Comparison of ENCODE assay signal across 24 cellular contexts in the genomic region with DNA sequence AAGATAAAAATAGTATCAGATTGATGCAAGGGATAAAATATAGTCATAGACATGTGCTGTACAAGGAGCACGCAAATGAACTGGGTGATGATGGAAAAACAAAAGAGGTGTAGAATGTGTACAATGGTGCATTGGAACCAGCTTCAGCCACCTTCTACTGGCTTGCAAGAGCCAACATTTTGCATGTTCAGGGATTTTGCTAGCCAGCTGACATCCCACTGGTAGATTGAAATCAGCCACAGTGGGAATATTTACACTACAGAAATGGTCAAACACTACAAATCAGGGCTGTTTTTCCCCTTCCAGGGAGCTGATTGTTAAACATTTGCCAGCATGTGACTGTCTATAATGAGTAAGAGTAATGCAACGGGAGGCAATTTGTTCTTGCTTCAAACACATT. TPM values are rescaled to one million over a fixed set of nuclear protein-coding genes. Genes with fewer than 3 reads are reported as not detected.
DNase-seq lines count a peak whose midpoint lies in the region; ATAC-seq and TF ChIP-seq lines count a peak whose summit lies in the region.
"Had no signal": no experiment of that assay in that cellular context is flagged by ENCODE, and none has a peak within 500 bp of the region (broad histone marks: within the 10 kb centered on the region; RNA-seq: fewer than 3 reads in every experiment).

No MANE protein-coding gene starts in this region.

- H3K79me2 ChIP-seq in osteoblast (ENCODE audit: insufficient read depth, low read length) = no peaks in the 10 kb centered on the region

- no peaks in the 10 kb centered on the region for H3K27me3 Mint-ChIP-seq in stimulated activated naive CD8-positive, alpha-beta T cell treated with anti-CD3 and anti-CD28 coated beads, Interleukin-15, amount 100 ng/mL, for 72 hours
- H3K27me3 Mint-ChIP-seq: CD4-positive, alpha-beta memory T cell had no signal

- no peaks in the 10 kb centered on the region for H3K27me3 ChIP-seq in left ventricle myocardium inferior (ENCODE audit: low read depth)
- H3K27me3 ChIP-seq in right cardiac atrium (ENCODE audit: control insufficient read depth, insufficient read depth) = no peaks in the 10 kb centered on the region
- no peaks in the 10 kb centered on the region for H3K27me3 ChIP-seq in osteoblast (ENCODE audit: insufficient read depth, low read length)
- H3K27me3 ChIP-seq: SJCRH30 had no signal

- intact Hi-C loops in left ventricle myocardium inferior (cut with micrococcal nuclease) (no loop called here), right cardiac atrium (cut with DNase I) (no loop called here)

- no peaks in the 10 kb centered on the region for H3K4me1 Mint-ChIP-seq in stimulated activated naive CD8-positive, alpha-beta T cell treated with anti-CD3 and anti-CD28 coated beads, Interleukin-15, amount 100 ng/mL, for 72 hours
- H3K4me1 Mint-ChIP-seq: CD4-positive, alpha-beta memory T cell had no signal

- H3K4me3 ChIP-seq in left ventricle myocardium inferior (no peak overlapping the region), right cardiac atrium (ENCODE audit: low read length) (no peak overlapping the region), HEK293 (ENCODE audit: low read depth, low read length) (no peak overlapping the region), osteoblast (ENCODE audit: insufficient read depth, low read length) (no peak overlapping the region)
- H3K4me3 ChIP-seq: A549, SJCRH30 had no signal

- peaks cover 39% of the 10 kb centered on the region for H3K4me1 ChIP-seq in left ventricle myocardium inferior
- H3K4me1 ChIP-seq in right cardiac atrium (ENCODE audit: control insufficient read depth, insufficient read depth, low read length) = peaks cover 2% of the 10 kb centered on the region
- H3K4me1 ChIP-seq in HEK293 (ENCODE audit: control insufficient read depth, insufficient read depth, low read length) = no peaks in the 10 kb centered on the region
- no peaks in the 10 kb centered on the region for H3K4me1 ChIP-seq in osteoblast (ENCODE audit: insufficient read depth, low read length)
- H3K4me1 ChIP-seq: A549, Caco-2, SJCRH30 had no signal

- no peak overlapping the region for H3K4me3 Mint-ChIP-seq in stimulated activated naive CD8-positive, alpha-beta T cell treated with anti-CD3 and anti-CD28 coated beads, Interleukin-15, amount 100 ng/mL, for 72 hours
- H3K4me3 Mint-ChIP-seq: CD4-positive, alpha-beta memory T cell had no signal

- POLR2A ChIA-PET in HEK293 (lab: Yijun Ruan, JAX) = interaction anchor here (0.6 to 0.8 kb wide), 2 partner anchors 20 to 23 kb away, joined by 3 to 4 read pairs; partner anchors contain the start of gene PMVK

- CTCF ChIA-PET in HEK293 (lab: Yijun Ruan, JAX) = interaction anchor here (0.6 to 1.0 kb wide), 2 partner anchors 83 to 136 kb away, joined by 3 to 4 read pairs; no protein-coding TSS in a partner anchor

- H3K27ac ChIP-seq in left ventricle myocardium inferior (replicated peaks) = peak overlapping the region; percentile 81
- H3K27ac ChIP-seq in right cardiac atrium (ENCODE audit: low read length) = no peak overlapping the region
- H3K27ac ChIP-seq in HEK293 (ENCODE audit: extremely low read depth, low read depth, low read length) = no peak overlapping the region
- no peak overlapping the region for H3K27ac ChIP-seq in osteoblast (ENCODE audit: low read depth, low read length)
- H3K27ac ChIP-seq: A549, HL-60, SJCRH30 had no signal

- H4K20me1 ChIP-seq in osteoblast (ENCODE audit: insufficient read depth, low read length) = no peaks in the 10 kb centered on the region

- DNase-seq in left ventricle myocardium inferior = no peak
- no peak for DNase-seq in right cardiac atrium
- peak; percentile 53 for DNase-seq in NCI-H345 (lab: John Stamatoyannopoulos, UW)
- DNase-seq in osteoblast (ENCODE audit: insufficient read length, low spot score, missing footprints) = peak; percentile 58
- no peak for DNase-seq in iPS-NIHi7 (ENCODE audit: extremely low spot score)
- no peak for DNase-seq in NCI-H82 (lab: John Stamatoyannopoulos, UW)
- no peak for DNase-seq in stimulated activated naive CD8-positive, alpha-beta T cell treated with anti-CD3 and anti-CD28 coated beads, Interleukin-15, amount 100 ng/mL, for 72 hours
- DNase-seq: C1 segment of cervical spinal cord; Caco-2; CD4-positive, alpha-beta memory T cell; DMS79 treated with DMSO at 0.1 percent for 48 hours; Karpas-422; NCI-H1092; NCI-H1417 treated with DMSO at 0.1 percent for 48 hours; NCI-H187 treated with DMSO at 0.1 percent for 48 hours; NCI-H446; NCI-H524 treated with DMSO at 0.1 percent for 48 hours; NK-92 treated with Interleukin-12 subunit alpha and Interleukin-12 subunit beta, amount 100 ng/mL, for 24 hours; PC-3; SJCRH30; T-helper 2 cell had no signal

- WGBS in right cardiac atrium = 63% methylated on average over 2 of the region's 2 CpGs

- H3K4me2 ChIP-seq in osteoblast (ENCODE audit: insufficient read depth, low read length) = no peak overlapping the region
- H3K4me2 ChIP-seq: A549 had no signal

- no peak for TF ChIP-seq CTCF in left ventricle myocardium inferior (IDR thresholded peaks at IDR 0.05; ENCODE audit: borderline replicate concordance)
- TF ChIP-seq CTCF in HEK293 (tag by site-specific recombination; IDR thresholded peaks at IDR 0.05) = no peak
- no peak for TF ChIP-seq CTCF in osteoblast (IDR thresholded peaks at IDR 0.05; ENCODE audit: extremely low read depth, low read depth, low read length)

- H3K9me3 ChIP-seq in left ventricle myocardium inferior (replicated peaks) = peaks cover 8% of the 10 kb centered on the region
- H3K9me3 ChIP-seq in right cardiac atrium (ENCODE audit: control insufficient read depth, low read length) = no peaks in the 10 kb centered on the region
- no peaks in the 10 kb centered on the region for H3K9me3 ChIP-seq in HEK293 (ENCODE audit: control insufficient read depth, insufficient read depth, low read depth, low read length)
- H3K9me3 ChIP-seq in osteoblast (ENCODE audit: low read depth, low read length) = no peaks in the 10 kb centered on the region
- H3K9me3 ChIP-seq: A549, Caco-2, SJCRH30 had no signal

- no peak for ATAC-seq in right cardiac atrium
- ATAC-seq in stimulated activated naive CD8-positive, alpha-beta T cell treated with anti-CD3 and anti-CD28 coated beads, Interleukin-15, amount 100 ng/mL, for 72 hours = no peak
- ATAC-seq: A549, PC-3 had no signal

- H3K27ac Mint-ChIP-seq in stimulated activated naive CD8-positive, alpha-beta T cell treated with anti-CD3 and anti-CD28 coated beads, Interleukin-15, amount 100 ng/mL, for 72 hours = no peak overlapping the region
- H3K27ac Mint-ChIP-seq: CD4-positive, alpha-beta memory T cell had no signal

- H3K9me3 Mint-ChIP-seq in stimulated activated naive CD8-positive, alpha-beta T cell treated with anti-CD3 and anti-CD28 coated beads, Interleukin-15, amount 100 ng/mL, for 72 hours = no peaks in the 10 kb centered on the region

- no peaks in the 10 kb centered on the region for H3K36me3 ChIP-seq in left ventricle myocardium inferior
- H3K36me3 ChIP-seq in HEK293 (ENCODE audit: control insufficient read depth in 2 of 2, insufficient read depth in 1 of 2, low read length in 2 of 2) = no peaks in the 10 kb centered on the region
- no peaks in the 10 kb centered on the region for H3K36me3 ChIP-seq in osteoblast (ENCODE audit: insufficient read depth, low read length)
- H3K36me3 ChIP-seq: SJCRH30 had no signal

- H2AFZ ChIP-seq in osteoblast (ENCODE audit: low read length) = no peak overlapping the region

TF ChIP-seq in HEK293, 187 proteins besides CTCF, POLR2A, EP300 and RAD21:
- TF ChIP-seq ZNF112 (tag by site-specific recombination; IDR thresholded peaks at IDR 0.05) (0 out of 2 replicates have a peak, but pooled peaks have one; percentile 31), SCRT2 (tag by site-specific recombination; IDR thresholded peaks at IDR 0.05) (no peak)
TF ChIP-seq in HEK293: peak in this region for 1.

RNA-seq across cellular contexts. Expression of gene PMVK, which starts 23.3 kb away (rescaled TPM):
- total RNA-seq in left ventricle myocardium inferior = 46.5 TPM
- 10 to 100 TPM; 51.5 to 74.3 (median 61.8) TPM for total RNA-seq in right cardiac atrium
- polyA plus RNA-seq in right cardiac atrium = 74.0 TPM
- total RNA-seq in osteoblast = 6.2 and 6.5 TPM in 2 replicates

RNA-seq across cellular contexts. Expression of gene PBXIP1, which starts 42.7 kb away (rescaled TPM):
- 52.3 TPM for total RNA-seq in left ventricle myocardium inferior
- 100 to 1,000 TPM in 1 of 4 donors, 10 to 100 TPM in 3; 84.8 to 104 (median 90.1) TPM for total RNA-seq in right cardiac atrium
- polyA plus RNA-seq in right cardiac atrium = 82.9 TPM
- 90.1 and 92.8 TPM in 2 replicates for total RNA-seq in osteoblast

RNA-seq across cellular contexts. Expression of gene KCNN3, which starts 43.2 kb away (rescaled TPM):
- total RNA-seq in left ventricle myocardium inferior (4.8 TPM), right cardiac atrium (1 to 10 TPM; 2.4 to 3.8 (median 3.4) TPM), osteoblast (under 0.01 TPM in 2 replicates)
- 1.2 TPM for polyA plus RNA-seq in right cardiac atrium
- polyA plus RNA-seq: CD4-positive, alpha-beta memory T cell had no signal

RNA-seq across cellular contexts. Expression of gene PYGO2, which starts 48.3 kb away (rescaled TPM):
- 12.9 TPM for total RNA-seq in left ventricle myocardium inferior
- 10 to 100 TPM; 14.6 to 22.0 (median 18.6) TPM for total RNA-seq in right cardiac atrium
- 14.3 TPM for polyA plus RNA-seq in right cardiac atrium
- total RNA-seq in osteoblast = 12.1 and 18.5 TPM in 2 replicates

RNA-seq across cellular contexts. Expression of gene SHC1, which starts 57.3 kb away (rescaled TPM):
- total RNA-seq in left ventricle myocardium inferior = 43.0 TPM
- total RNA-seq in right cardiac atrium = 10 to 100 TPM; 63.2 to 81.7 (median 71.4) TPM
- polyA plus RNA-seq in right cardiac atrium = 37.9 TPM
- total RNA-seq in osteoblast = 230 and 239 TPM in 2 replicates

Comparison
In these comparisons a context has a peak if more than half of its experiments do, and no peak if none do; other contexts are left out.
1. DNase-seq: peak in NCI-H345 (single experiment) and osteoblast (single experiment); none in left ventricle myocardium inferior (single experiment), right cardiac atrium (0 of 3), iPS-NIHi7 (single experiment), NCI-H82 (single experiment) and stimulated activated naive CD8-positive, alpha-beta T cell treated with anti-CD3 and anti-CD28 coated beads, Interleukin-15, amount 100 ng/mL, for 72 hours (0 of 2).